17 cellular contexts compared by ENCODE assay signal in the genomic region with DNA sequence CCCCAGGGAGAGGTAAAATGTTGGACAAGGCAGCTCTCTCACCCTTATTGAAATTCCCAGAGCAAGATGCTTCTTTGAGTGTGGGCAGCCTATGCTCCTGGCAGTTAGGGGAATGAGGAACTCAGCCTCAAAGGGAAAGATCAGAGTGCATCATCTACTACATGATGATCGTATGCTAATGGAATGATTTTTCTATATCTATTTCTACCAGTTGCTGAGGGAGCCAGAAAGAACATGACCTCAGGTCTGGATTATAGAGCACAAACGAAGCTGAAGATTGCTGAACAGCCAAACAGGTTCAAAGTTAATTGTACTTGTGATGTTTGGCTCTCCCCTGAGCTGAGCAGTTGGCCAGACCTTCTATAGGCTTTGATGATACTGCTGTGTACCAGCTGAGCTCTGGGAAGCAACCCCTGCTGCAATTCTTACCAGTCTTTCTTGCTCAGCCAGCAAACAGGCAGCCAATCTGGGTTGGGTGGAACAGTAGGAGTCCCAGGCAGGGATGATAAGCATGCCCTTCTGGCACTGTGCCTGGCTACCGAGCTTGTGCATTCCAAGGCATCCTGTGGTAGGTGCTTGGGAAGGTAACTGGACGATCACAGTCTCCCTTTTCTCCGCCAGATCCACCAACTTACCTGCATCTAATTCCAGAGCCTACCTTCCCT. TPM values are rescaled to one million over a fixed set of nuclear protein-coding genes. Genes with fewer than 3 reads are reported as not detected.
"Had no signal": no experiment of that assay in that cellular context is flagged by ENCODE, and none has a peak within 500 bp of the region (broad histone marks: within the 10 kb centered on the region; RNA-seq: fewer than 3 reads in every experiment).

No MANE protein-coding gene starts in this region.

- ATAC-seq: activated naive CD4-positive, alpha-beta T cell treated with anti-CD3 and anti-CD28 coated beads, Interleukin-2, amount 50 U/mL, for 72 hours; activated T-cell treated with anti-CD3 and anti-CD28 coated beads, Interleukin-2, amount 50 U/mL, for 4 hours; naive thymus-derived CD4-positive, alpha-beta T cell had no signal

- H3K9me3 ChIP-seq: ovary, sigmoid colon, thyroid gland, vagina had no signal

- H3K27me3 ChIP-seq: ovary, sigmoid colon, thyroid gland, vagina had no signal

- H3K4me3 ChIP-seq: ovary, sigmoid colon, thyroid gland, vagina had no signal

- H3K36me3 ChIP-seq: ovary, sigmoid colon, thyroid gland, vagina, WERI-Rb-1 had no signal

- H3K27ac ChIP-seq: ovary, sigmoid colon, thyroid gland, vagina, WERI-Rb-1 had no signal

- H3K4me1 ChIP-seq: sigmoid colon, thyroid gland, vagina had no signal

- DNase-seq: activated CD4-positive, alpha-beta memory T cell treated with anti-CD3 and anti-CD28 coated beads for 36 hours; activated gamma-delta T cell; activated T-cell treated with anti-CD3 and anti-CD28 coated beads, Interleukin-2, amount 50 U/mL, for 4 hours; amygdala; effector memory CD4-positive, alpha-beta T cell; head of caudate nucleus; mammary epithelial cell; naive thymus-derived CD4-positive, alpha-beta T cell; ovary; sigmoid colon; stimulated activated CD4-positive, alpha-beta T cell treated with anti-CD3 and anti-CD28 coated beads, Interleukin-1b, Interleukin-23, amount 100 ng/mL, for 48 hours; T-helper 1 cell; thyroid gland; WERI-Rb-1 had no signal

RNA-seq across cellular contexts. Expression of a gene that starts 10.3 kb away (rescaled TPM):
- total RNA-seq: activated CD4-positive, alpha-beta memory T cell treated with anti-CD3 and anti-CD28 coated beads for 36 hours; activated naive CD4-positive, alpha-beta T cell treated with anti-CD3 and anti-CD28 coated beads, Interleukin-2, amount 50 U/mL, for 72 hours; activated T-cell treated with anti-CD3 and anti-CD28 coated beads, Interleukin-2, amount 50 U/mL, for 4 hours; mononuclear cell; naive thymus-derived CD4-positive, alpha-beta T cell had no signal
- polyA plus RNA-seq: naive thymus-derived CD4-positive, alpha-beta T cell had no signal
